In genomic region chr12:7933255-7933726, GRCh38 we compare ENCODE assay signal across 9 cellular contexts. TPM values are rescaled to one million over a fixed set of nuclear protein-coding genes. Genes with fewer than 3 reads are reported as not detected.
A peak's percentile ranks its signal among the peaks of the same experiment; 100 is the strongest.
DNase-seq lines count a peak whose midpoint lies in the region; ATAC-seq and TF ChIP-seq lines count a peak whose summit lies in the region.
"Had no signal": no experiment of that assay in that cellular context is flagged by ENCODE, and none has a peak within 500 bp of the region (broad histone marks: within the 10 kb centered on the region; RNA-seq: fewer than 3 reads in every experiment).

No MANE protein-coding gene starts in this region.

- intact Hi-C loops in activated CD4-positive, alpha-beta T cell treated with anti-CD3 and anti-CD28 coated beads for 36 hours (cut with DNase I, micrococcal nuclease), result loop anchor here (1.0 to 10.0 kb wide), 7 partner anchors 38 to 1398 kb away; partner anchors contain the start of genes GAPDH (in 1 of the 2) and PTPN6 (in 1 of the 2)
- intact Hi-C loops in dorsolateral prefrontal cortex (cut with DNase I), result loop anchor here in 1 of 2 donors (1.0 to 10.0 kb wide), 3 partner anchors 62 to 92 kb away; no protein-coding TSS in a partner anchor
- intact Hi-C loops in lower leg skin (cut with DNase I; ENCODE audit: low total_unique reads), result loop anchor here (10.0 kb wide), 1 partner anchor 62 kb away; no protein-coding TSS in a partner anchor

- ATAC-seq in GM18870 (IDR thresholded peaks at IDR 0.05; ENCODE audit: unreplicated experiment), result peak; percentile 81
- ATAC-seq in HG03108 (IDR thresholded peaks at IDR 0.05; ENCODE audit: unreplicated experiment), result peak; percentile 75
- ATAC-seq in activated CD4-positive, alpha-beta T cell treated with anti-CD3 and anti-CD28 coated beads for 36 hours, result peak; percentile 76

- 4 to 7% methylated on average over 7 of the region's 7 CpGs for WGBS in lower leg skin, 2 donors

- H3K4me3 ChIP-seq in AG09309 (ENCODE audit: control insufficient read depth, low read depth, low read length) (peak overlapping the region; percentile 57), dorsolateral prefrontal cortex (peak overlapping the region in 57 of 59 donors; percentile 28 to 92 (median 73)), lower leg skin (ENCODE audit: low read depth, poor library complexity, severe bottlenecking) (no peak overlapping the region)

- DNase-seq in AG09309 (ENCODE audit: low read depth) (peak; percentile 90), NCI-H345 treated with DMSO at 0.1 percent for 48 hours (lab: John Stamatoyannopoulos, UW; ENCODE audit: unreplicated experiment) (peak; percentile 47), dorsolateral prefrontal cortex (peak; percentile 28 to 81 (median 65)), lower leg skin (ENCODE audit: low spot score in 2 of 2) (peak; percentile 77 to 93)
- DNase-seq in activated CD4-positive, alpha-beta T cell treated with anti-CD3 and anti-CD28 coated beads for 36 hours, result peak; percentile 85
- peak; percentile 74 for DNase-seq in stimulated activated CD4-positive, alpha-beta T cell treated with anti-CD3 and anti-CD28 coated beads, Interleukin-4, amount 100 ng/mL, for 1 hour

- H3K27me3 ChIP-seq in dorsolateral prefrontal cortex, result no peaks in the 10 kb centered on the region

- H3K9me3 Mint-ChIP-seq in activated CD4-positive, alpha-beta T cell treated with anti-CD3 and anti-CD28 coated beads for 36 hours (ENCODE audit: low read depth), result no peaks in the 10 kb centered on the region
- H3K9me3 Mint-ChIP-seq: T-helper 1 cell treated with Interleukin-12 subunit alpha and Interleukin-12 subunit beta and Interleukin-4 antibody, amounts not matched to agents 30 μg/mL and 1 μg/mL, for 36 hours had no signal

- H3K36me3 Mint-ChIP-seq in activated CD4-positive, alpha-beta T cell treated with anti-CD3 and anti-CD28 coated beads for 36 hours (ENCODE audit: low read depth), result peaks cover 31% of the 10 kb centered on the region

- H3K4me1 Mint-ChIP-seq in activated CD4-positive, alpha-beta T cell treated with anti-CD3 and anti-CD28 coated beads for 36 hours, result peaks cover 34% of the 10 kb centered on the region

- H3K27me3 Mint-ChIP-seq in activated CD4-positive, alpha-beta T cell treated with anti-CD3 and anti-CD28 coated beads for 36 hours, result no peaks in the 10 kb centered on the region

- peak overlapping the region in 43 of 59 donors; percentile 10 to 96 (median 84) for H3K27ac ChIP-seq in dorsolateral prefrontal cortex

- H3K4me3 Mint-ChIP-seq in activated CD4-positive, alpha-beta T cell treated with anti-CD3 and anti-CD28 coated beads for 36 hours, result no peak overlapping the region
- H3K4me3 Mint-ChIP-seq: T-helper 1 cell treated with Interleukin-12 subunit alpha and Interleukin-12 subunit beta and Interleukin-4 antibody, amounts not matched to agents 30 μg/mL and 1 μg/mL, for 36 hours had no signal

- POLR2A ChIA-PET in activated CD4-positive, alpha-beta T cell treated with anti-CD3 and anti-CD28 coated beads for 36 hours (lab: Charles Lee), result interaction anchor here (0.5 to 4.1 kb wide), 12 partner anchors 14 to 155 kb away, joined by 3 to 115 read pairs (median 4); no protein-coding TSS in a partner anchor

- CTCF ChIA-PET in activated CD4-positive, alpha-beta T cell treated with anti-CD3 and anti-CD28 coated beads for 36 hours (lab: Charles Lee), result interaction anchor here (0.5 to 10.2 kb wide), 19 partner anchors 10 to 169 kb away, joined by 3 to 210 read pairs (median 5); no protein-coding TSS in a partner anchor

- peak; percentile 71 for TF ChIP-seq CTCF in AG09309 (IDR thresholded peaks at IDR 0.05; ENCODE audit: control insufficient read depth, insufficient read depth, low read depth, low read length, missing control alignments)
- peak; percentile 63 to 91 (median 79) for TF ChIP-seq CTCF in dorsolateral prefrontal cortex (IDR thresholded peaks at IDR 0.05 in 54 of 56, conservative IDR thresholded peaks at IDR 0.05 in 2 of 56; ENCODE audit: low read depth in 1 of 56, partially characterized antibody in 56 of 56)
- peak in 1 of 3 donors; percentile 52 for TF ChIP-seq CTCF in lower leg skin (IDR thresholded peaks at IDR 0.05)

- TF ChIP-seq POLR2A in lower leg skin (IDR thresholded peaks at IDR 0.05), result no peak

- no peak overlapping the region for H3K27ac Mint-ChIP-seq in activated CD4-positive, alpha-beta T cell treated with anti-CD3 and anti-CD28 coated beads for 36 hours
- H3K27ac Mint-ChIP-seq: T-helper 1 cell treated with Interleukin-12 subunit alpha and Interleukin-12 subunit beta and Interleukin-4 antibody, amounts not matched to agents 30 μg/mL and 1 μg/mL, for 36 hours had no signal

RNA-seq across cellular contexts. Expression of gene SLC2A3, which starts 2.7 kb away (rescaled TPM):
- 100 to 1,000 TPM; 396 to 511 TPM for total RNA-seq in activated CD4-positive, alpha-beta T cell treated with anti-CD3 and anti-CD28 coated beads for 36 hours
- total RNA-seq in dorsolateral prefrontal cortex, result 100 to 1,000 TPM in 74 of 120 experiments, 10 to 100 TPM in 46; 42.4 to 309 (median 110) TPM
- 10 to 100 TPM in 2 of 4 donors, 1 to 10 TPM in 2; 6.8 to 38.7 (median 11.3) TPM for total RNA-seq in lower leg skin
